In genomic region chr22:28637225-28637624, GRCh38 we compare ENCODE assay signal across 3 cellular contexts.
"Had no signal": no experiment of that assay in that cellular context is flagged by ENCODE, and none has a peak within 500 bp of the region (broad histone marks: within the 10 kb centered on the region; RNA-seq: fewer than 3 reads in every experiment).

No MANE protein-coding gene starts in this region.

- ATAC-seq: GM12878 had no signal

- DNase-seq: GDM1, GF-D8 had no signal

- H3K4me3 ChIP-seq: GM12878 had no signal
